15 cellular contexts compared by ENCODE assay signal in the genomic region with DNA sequence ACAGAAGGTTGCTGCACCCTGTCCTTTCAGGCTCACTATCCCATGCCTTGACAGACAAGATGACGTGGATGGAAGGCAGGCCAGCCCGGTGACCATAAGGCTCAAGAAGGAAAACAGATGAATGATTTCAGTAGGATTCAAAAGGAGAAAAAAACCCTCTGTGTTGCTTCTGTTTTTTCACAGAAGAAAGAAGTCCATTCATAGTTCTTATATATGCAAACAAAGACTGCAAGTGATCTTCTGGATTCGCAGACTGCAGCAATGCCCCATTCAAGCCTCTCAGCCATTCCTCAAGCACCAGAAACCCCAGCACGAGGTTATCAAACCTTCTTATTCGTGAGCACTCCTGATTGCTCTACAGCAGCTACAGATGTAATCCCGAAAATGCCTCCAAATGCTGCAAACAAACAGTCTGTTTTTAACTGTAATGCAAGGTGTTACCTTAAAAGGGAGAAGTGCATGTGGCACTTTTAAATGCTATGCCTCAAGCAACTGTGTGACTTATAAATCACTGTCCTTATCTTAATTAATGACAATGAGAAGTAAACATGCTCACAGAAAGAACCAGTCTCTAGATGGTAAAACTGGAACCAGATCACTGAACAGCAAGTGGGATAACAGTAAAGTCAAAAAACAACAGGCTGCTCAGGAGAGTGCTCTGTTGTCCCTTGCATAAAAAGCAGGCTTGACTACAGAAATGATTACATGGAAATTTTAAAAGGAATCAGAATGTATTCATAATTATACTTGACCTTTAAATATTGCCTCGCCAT.
"Had no signal": no experiment of that assay in that cellular context is flagged by ENCODE, and none has a peak within 500 bp of the region (broad histone marks: within the 10 kb centered on the region; RNA-seq: fewer than 3 reads in every experiment).

No MANE protein-coding gene starts in this region.

- H3K27me3 ChIP-seq: adrenal gland, cardiac muscle cell, gastroesophageal sphincter, stomach had no signal

- H3K4me1 ChIP-seq: adrenal gland, gastroesophageal sphincter, prostate gland, stomach had no signal

- H3K4me3 Mint-ChIP-seq: activated CD4-positive, alpha-beta T cell treated with anti-CD3 and anti-CD28 coated beads, Interleukin-2, amount 10 ng/mL, durations not matched to agents 7 days and 5 days; activated T-helper 1 cell treated with anti-CD3 and anti-CD28 coated beads, Interleukin-12 subunit alpha, Interleukin-12 subunit beta, Interleukin-2, Interleukin-4 antibody, amounts not matched to agents 30 ng/mL and 10 ng/mL and 1 ng/mL, durations not matched to agents 14 hours and 24 hours and 36 hours; naive thymus-derived CD8-positive, alpha-beta T cell had no signal

- ATAC-seq: gastroesophageal sphincter; left lobe of liver; naive thymus-derived CD8-positive, alpha-beta T cell; right cardiac atrium had no signal

- H3K27me3 Mint-ChIP-seq: activated CD4-positive, alpha-beta T cell treated with anti-CD3 and anti-CD28 coated beads, Interleukin-2, amount 10 ng/mL, durations not matched to agents 7 days and 5 days; naive thymus-derived CD8-positive, alpha-beta T cell had no signal

- H3K9me3 ChIP-seq: adrenal gland, gastroesophageal sphincter, prostate gland, stomach had no signal

- H3K27ac Mint-ChIP-seq: activated CD4-positive, alpha-beta T cell treated with anti-CD3 and anti-CD28 coated beads, Interleukin-2, amount 10 ng/mL, durations not matched to agents 7 days and 5 days; activated T-helper 1 cell treated with anti-CD3 and anti-CD28 coated beads, Interleukin-12 subunit alpha, Interleukin-12 subunit beta, Interleukin-2, Interleukin-4 antibody, amounts not matched to agents 30 ng/mL and 10 ng/mL and 1 ng/mL, durations not matched to agents 14 hours and 24 hours and 36 hours had no signal

- H3K36me3 ChIP-seq: adrenal gland, cardiac muscle cell, gastroesophageal sphincter, prostate gland, stomach had no signal

- H3K36me3 Mint-ChIP-seq: naive thymus-derived CD8-positive, alpha-beta T cell had no signal

- H3K9me3 Mint-ChIP-seq: activated CD4-positive, alpha-beta T cell treated with anti-CD3 and anti-CD28 coated beads, Interleukin-2, amount 10 ng/mL, durations not matched to agents 7 days and 5 days; activated T-helper 1 cell treated with anti-CD3 and anti-CD28 coated beads, Interleukin-12 subunit alpha, Interleukin-12 subunit beta, Interleukin-2, Interleukin-4 antibody, amounts not matched to agents 30 ng/mL and 10 ng/mL and 1 ng/mL, durations not matched to agents 14 hours and 24 hours and 36 hours had no signal

- DNase-seq: activated CD4-positive, alpha-beta T cell treated with anti-CD3 and anti-CD28 coated beads, Interleukin-2, amount 10 ng/mL, durations not matched to agents 7 days and 5 days; activated CD8-positive, alpha-beta memory T cell treated with anti-CD3 and anti-CD28 coated beads for 24 hours; activated naive CD4-positive, alpha-beta T cell treated with Interleukin-2 at 50 U/mL for 16 hours; adrenal gland; naive thymus-derived CD8-positive, alpha-beta T cell; right cardiac atrium; small intestine; stimulated activated CD4-positive, alpha-beta T cell treated with anti-CD3 and anti-CD28 coated beads, Interleukin-4, amount 100 ng/mL, for 4 hours; stimulated activated CD8-positive, alpha-beta memory T cell treated with anti-CD3 and anti-CD28 coated beads, Interleukin-4, amount 100 ng/mL, for 48 hours; stomach had no signal

- H3K4me3 ChIP-seq: adrenal gland, cardiac muscle cell, gastroesophageal sphincter, prostate gland, stomach had no signal

- H3K4me1 Mint-ChIP-seq: activated CD4-positive, alpha-beta T cell treated with anti-CD3 and anti-CD28 coated beads, Interleukin-2, amount 10 ng/mL, durations not matched to agents 7 days and 5 days had no signal

- H3K27ac ChIP-seq: adrenal gland, cardiac muscle cell, gastroesophageal sphincter, prostate gland, stomach had no signal
